ENCODE assay signal across 17 cellular contexts in genomic region chr14:95070748-95071435, GRCh38.
A peak's percentile ranks its signal among the peaks of the same experiment; 100 is the strongest.
DNase-seq lines count a peak whose midpoint lies in the region; ATAC-seq and TF ChIP-seq lines count a peak whose summit lies in the region.
"Had no signal": no experiment of that assay in that cellular context is flagged by ENCODE, and none has a peak within 500 bp of the region (broad histone marks: within the 10 kb centered on the region; RNA-seq: fewer than 3 reads in every experiment).

No MANE protein-coding gene starts in this region.

- H3K27ac Mint-ChIP-seq in brain: peak overlapping the region in 1 of 5 experiments; percentile 84
- H3K27ac Mint-ChIP-seq: B cell; CD8-positive, alpha-beta memory T cell; IgD-negative memory B cell had no signal

- H4K91ac ChIP-seq in neuronal stem cell (ENCODE audit: low read depth, low read length, poor library complexity): no peak overlapping the region

- H2AFZ ChIP-seq in neuronal stem cell (ENCODE audit: low read length): no peak overlapping the region

- H3K4me3 Mint-ChIP-seq in brain: peak overlapping the region in 3 of 5 experiments; percentile 55 to 64 (median 56)
- H3K4me3 Mint-ChIP-seq: B cell; CD4-positive, CD25-positive, alpha-beta regulatory T cell; CD8-positive, alpha-beta memory T cell; IgD-negative memory B cell had no signal

- no peaks in the 10 kb centered on the region for H3K36me3 Mint-ChIP-seq in brain
- H3K36me3 Mint-ChIP-seq: CD4-positive, CD25-positive, alpha-beta regulatory T cell; IgD-negative memory B cell had no signal

- H2BK15ac ChIP-seq in neuronal stem cell (ENCODE audit: low read length): no peak overlapping the region

- no peak overlapping the region for H3K4ac ChIP-seq in neuronal stem cell (ENCODE audit: low read length)

- H3K27me3 Mint-ChIP-seq in brain: peaks cover 13% of the 10 kb centered on the region

- H2AK5ac ChIP-seq in neuronal stem cell (ENCODE audit: low read depth, low read length): peak overlapping the region; percentile 36

- H3K36me3 ChIP-seq in SJCRH30: no peaks in the 10 kb centered on the region
- H3K36me3 ChIP-seq in neuronal stem cell (replicated peaks in 1 of 2; ENCODE audit: control insufficient read depth in 2 of 2, insufficient read depth in 2 of 2, low read length in 2 of 2): no peaks in the 10 kb centered on the region
- no peaks in the 10 kb centered on the region for H3K36me3 ChIP-seq in heart left ventricle

- no peak overlapping the region for H2BK5ac ChIP-seq in neuronal stem cell (ENCODE audit: low read length)

- in situ Hi-C loops in GM13976 (cut with MboI; ENCODE audit: low sequenced_read_pairs, unreplicated experiment): no loop called here

- H3K9me3 ChIP-seq in SJCRH30 (replicated peaks) (no peaks in the 10 kb centered on the region), neuronal stem cell (replicated peaks in 1 of 2; ENCODE audit: control insufficient read depth in 2 of 2, insufficient read depth in 1 of 2, low read depth in 1 of 2, low read length in 2 of 2) (no peaks in the 10 kb centered on the region), heart left ventricle (peaks cover 0 to 6% (median 0%) of the 10 kb centered on the region in 12 donors)
- H3K9me3 ChIP-seq: Caco-2 had no signal

- no peak overlapping the region for H2BK12ac ChIP-seq in neuronal stem cell (ENCODE audit: low read length)

- peaks cover 0 to 2% (median 0%) of the 10 kb centered on the region in 5 experiments for H3K9me3 Mint-ChIP-seq in brain
- H3K9me3 Mint-ChIP-seq: CD8-positive, alpha-beta memory T cell had no signal

- no peaks in the 10 kb centered on the region for H3K4me1 ChIP-seq in SJCRH30
- H3K4me1 ChIP-seq in neuronal stem cell (ENCODE audit: control insufficient read depth in 2 of 2, insufficient read depth in 1 of 2, low read depth in 1 of 2, low read length in 2 of 2): peaks cover 4 to 8% of the 10 kb centered on the region in 2 donors
- no peaks in the 10 kb centered on the region for H3K4me1 ChIP-seq in heart left ventricle
- H3K4me1 ChIP-seq: Caco-2 had no signal

- no peak overlapping the region for H3K9ac ChIP-seq in neuronal stem cell (ENCODE audit: low read depth, low read length, poor library complexity)

- no peak for ATAC-seq in heart left ventricle
- ATAC-seq: HCT116, HepG2 had no signal

- DNase-seq in GM13976 (ENCODE audit: low spot score): peak; percentile 15
- DNase-seq in SJCRH30: no peak
- no peak for DNase-seq in neuronal stem cell (ENCODE audit: low spot score)
- DNase-seq in cerebellar nuclear complex (lab: John Stamatoyannopoulos, UW): no peak
- no peak for DNase-seq in COLO668 (lab: John Stamatoyannopoulos, UW; ENCODE audit: unreplicated experiment)
- no peak for DNase-seq in heart left ventricle
- DNase-seq in HPDE6-E6E7 (ENCODE audit: extremely low spot score): no peak
- DNase-seq: C1 segment of cervical spinal cord; Caco-2; CD4-positive, CD25-positive, alpha-beta regulatory T cell; CD8-positive, alpha-beta memory T cell; GOT3 had no signal

- no peak overlapping the region for H2BK120ac ChIP-seq in neuronal stem cell (ENCODE audit: low read depth, low read length)

- H3K79me1 ChIP-seq in neuronal stem cell (ENCODE audit: low read depth, low read length): no peaks in the 10 kb centered on the region

- H3K4me3 ChIP-seq in SJCRH30 (peak overlapping the region; percentile 30; the same call in 1 of the 2 replicates), neuronal stem cell (ENCODE audit: low read length in 2 of 2) (no peak overlapping the region), heart left ventricle (no peak overlapping the region)

- H3K14ac ChIP-seq in neuronal stem cell (ENCODE audit: low read length): no peak overlapping the region

- no peak for TF ChIP-seq POLR2A in heart left ventricle (IDR thresholded peaks at IDR 0.05)

- intact Hi-C loops in heart left ventricle (cut with DNase I): no loop called here

- H3K27me3 ChIP-seq in SJCRH30 (no peaks in the 10 kb centered on the region), neuronal stem cell (ENCODE audit: control insufficient read depth in 3 of 3, insufficient read depth in 3 of 3, low read depth in 1 of 3, low read length in 3 of 3) (peaks cover 0 to 10% (median 0%) of the 10 kb centered on the region in 3 experiments), heart left ventricle (peaks cover 0 to 24% (median 0%) of the 10 kb centered on the region in 9 donors)

- H3K4me1 Mint-ChIP-seq in brain: peaks cover 16% of the 10 kb centered on the region
- H3K4me1 Mint-ChIP-seq: B cell; CD4-positive, CD25-positive, alpha-beta regulatory T cell; CD8-positive, alpha-beta memory T cell; IgD-negative memory B cell had no signal

- H3K18ac ChIP-seq in neuronal stem cell (ENCODE audit: low read length): peak overlapping the region; percentile 6

- H3K23ac ChIP-seq in neuronal stem cell (ENCODE audit: low read depth, low read length, poor library complexity): no peak overlapping the region

- no peak overlapping the region for H4K8ac ChIP-seq in neuronal stem cell (ENCODE audit: low read depth, low read length)

- TF ChIP-seq CTCF in GM13976 (IDR thresholded peaks at IDR 0.05; ENCODE audit: borderline replicate concordance, control extremely low read depth, extremely low read depth, insufficient read depth, missing control alignments) (no peak), brain (conservative IDR thresholded peaks at IDR 0.05) (no peak), heart left ventricle (IDR thresholded peaks at IDR 0.05) (no peak)

- WGBS in neuronal stem cell (ENCODE audit: extremely low coverage in 2 of 2, insufficient read length in 2 of 2, insufficient replicate concordance in 1 of 2), 2 donors: no CpG with 5 or more reads among the region's 11 CpGs
- 75 to 82% (median 80%) methylated on average over 11 of the region's 11 CpGs for WGBS in heart left ventricle, 4 donors

- H3K4me2 ChIP-seq in neuronal stem cell (ENCODE audit: insufficient read depth, low read length, poor library complexity, severe bottlenecking): no peak overlapping the region

- H3K27ac ChIP-seq in SJCRH30: no peak overlapping the region
- H3K27ac ChIP-seq in neuronal stem cell (replicated peaks; ENCODE audit: low read length): peak overlapping the region; percentile 55
- H3K27ac ChIP-seq in heart left ventricle: no peak overlapping the region
